ENCODE assay signal across 15 cellular contexts in the genomic region with DNA sequence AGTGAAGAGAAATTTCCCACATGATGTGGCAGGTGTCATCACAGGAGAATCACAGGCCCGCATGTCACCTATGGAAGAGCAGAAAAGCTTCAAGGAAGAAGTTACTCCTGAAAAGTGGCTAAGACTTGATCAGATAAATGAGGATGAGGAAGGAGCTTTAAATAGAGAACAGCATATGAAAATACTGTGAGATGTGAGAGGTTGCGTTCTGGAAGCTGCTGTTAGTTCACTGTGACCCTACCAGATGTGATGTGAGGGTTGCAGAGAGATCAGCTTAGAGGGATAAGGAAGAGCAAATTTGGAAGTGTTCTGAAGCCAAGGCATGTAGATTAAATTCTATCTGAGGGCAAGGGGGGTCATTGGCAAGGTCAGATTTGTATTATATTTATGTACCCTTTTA. TPM values are rescaled to one million over a fixed set of nuclear protein-coding genes. Genes with fewer than 3 reads are reported as not detected.
DNase-seq lines count a peak whose midpoint lies in the region; ATAC-seq, FAIRE-seq and TF ChIP-seq lines count a peak whose summit lies in the region.
"Had no signal": no experiment of that assay in that cellular context is flagged by ENCODE, and none has a peak within 500 bp of the region (broad histone marks: within the 10 kb centered on the region; RNA-seq: fewer than 3 reads in every experiment).

No MANE protein-coding gene starts in this region.

- peaks cover 20 to 28% (median 25%) of the 10 kb centered on the region in 3 donors for H3K4me1 Mint-ChIP-seq in CD8-positive, alpha-beta memory T cell
- peaks cover 28% of the 10 kb centered on the region for H3K4me1 Mint-ChIP-seq in activated naive CD8-positive, alpha-beta T cell (ENCODE audit: low read depth)

- H3K27me3 ChIP-seq in CD8-positive, alpha-beta memory T cell (ENCODE audit: insufficient read depth, low read length, poor library complexity, severe bottlenecking), result no peaks in the 10 kb centered on the region
- H3K27me3 ChIP-seq: ascending aorta, BE2C had no signal

- H3K9me3 Mint-ChIP-seq in CD8-positive, alpha-beta memory T cell, result no peaks in the 10 kb centered on the region
- H3K9me3 Mint-ChIP-seq in activated naive CD8-positive, alpha-beta T cell (ENCODE audit: low read depth), result no peaks in the 10 kb centered on the region

- peaks cover 15% of the 10 kb centered on the region for H3K4me1 ChIP-seq in CD8-positive, alpha-beta memory T cell (ENCODE audit: insufficient read depth, low read length)
- H3K4me1 ChIP-seq: ascending aorta, BE2C had no signal

- peaks cover 41% of the 10 kb centered on the region for H3K36me3 ChIP-seq in CD8-positive, alpha-beta memory T cell (ENCODE audit: insufficient read depth, low read length)
- H3K36me3 ChIP-seq: ascending aorta, BE2C had no signal

- H3K4me3 Mint-ChIP-seq in CD8-positive, alpha-beta memory T cell, result peak overlapping the region in 3 of 7 donors; percentile 9 to 62 (median 16)
- H3K4me3 Mint-ChIP-seq in activated naive CD8-positive, alpha-beta T cell, result peak overlapping the region; percentile 8

- no peak for TF ChIP-seq POLR2A in GM12891 (IDR thresholded peaks at IDR 0.05; ENCODE audit: low read depth, low read length)

- peaks cover 21 to 65% (median 30%) of the 10 kb centered on the region in 3 donors for H3K36me3 Mint-ChIP-seq in CD8-positive, alpha-beta memory T cell
- H3K36me3 Mint-ChIP-seq in activated naive CD8-positive, alpha-beta T cell, result peaks cover 27% of the 10 kb centered on the region

- H3K27me3 Mint-ChIP-seq in CD8-positive, alpha-beta memory T cell, result no peaks in the 10 kb centered on the region
- no peaks in the 10 kb centered on the region for H3K27me3 Mint-ChIP-seq in activated naive CD8-positive, alpha-beta T cell

- H3K27ac ChIP-seq in CD8-positive, alpha-beta memory T cell (ENCODE audit: low read depth, low read length), result no peak overlapping the region
- H3K27ac ChIP-seq: ascending aorta had no signal

- H3K27ac Mint-ChIP-seq in CD8-positive, alpha-beta memory T cell, result peak overlapping the region in 6 of 8 donors; percentile 46 to 92 (median 62)
- peak overlapping the region; percentile 88 for H3K27ac Mint-ChIP-seq in activated naive CD8-positive, alpha-beta T cell

- peak; percentile 58 for ATAC-seq in GM18873 (IDR thresholded peaks at IDR 0.05; ENCODE audit: low FRiP score, unreplicated experiment)
- ATAC-seq in HG03175 (IDR thresholded peaks at IDR 0.05; ENCODE audit: unreplicated experiment), result peak; percentile 64
- no peak for ATAC-seq in GM21367 (IDR thresholded peaks at IDR 0.05; ENCODE audit: unreplicated experiment)

- DNase-seq in CD8-positive, alpha-beta memory T cell, result no peak
- DNase-seq in DMS53 (lab: John Stamatoyannopoulos, UW), result no peak
- no peak for DNase-seq in GM12891 (ENCODE audit: insufficient read length, low spot score)
- no peak for DNase-seq in EL
- DNase-seq: BE2C; NCI-H2081; NK-92 treated with Interleukin-12 subunit alpha and Interleukin-12 subunit beta, amount 100 ng/mL, for 24 hours; stimulated activated naive CD8-positive, alpha-beta T cell treated with anti-CD3 and anti-CD28 coated beads, Interleukin-15, Interleukin-2, amounts not matched to agents 100 U/mL and 50 U/mL, for 24 hours had no signal

- no peak overlapping the region for H3K4me3 ChIP-seq in CD8-positive, alpha-beta memory T cell (ENCODE audit: low read length)
- H3K4me3 ChIP-seq: ascending aorta, lung had no signal

- H3K9me3 ChIP-seq in CD8-positive, alpha-beta memory T cell (ENCODE audit: low read length), result no peaks in the 10 kb centered on the region
- H3K9me3 ChIP-seq: ascending aorta, BE2C had no signal

- no peak for FAIRE-seq in GM12891 (lab: Jason Lieb, UNC)

- CTCF ChIA-PET in CD8-positive, alpha-beta memory T cell (lab: Charles Lee), result interaction anchor here (1.2 to 1.5 kb wide), 2 partner anchors 75 to 197 kb away, joined by 3 to 4 read pairs; no protein-coding TSS in a partner anchor

- POLR2A ChIA-PET in CD8-positive, alpha-beta memory T cell (lab: Charles Lee), result no interaction called here

TF ChIP-seq in GM12891, 5 proteins besides CTCF, POLR2A, EP300 and RAD21:
- TF ChIP-seq POU2F2 (IDR thresholded peaks at IDR 0.05; ENCODE audit: low read depth, low read length), result no peak
- TF ChIP-seq PAX5 (IDR thresholded peaks at IDR 0.05; ENCODE audit: insufficient read depth, low read length, severe bottlenecking), result no peak
- no peak for TF ChIP-seq TAF1 (IDR thresholded peaks at IDR 0.05; ENCODE audit: low read depth, low read length)
- no peak for TF ChIP-seq POLR2AphosphoS5 (IDR thresholded peaks at IDR 0.05; ENCODE audit: low read depth, low read length)
- no peak for TF ChIP-seq SPI1 (IDR thresholded peaks at IDR 0.05; ENCODE audit: low read depth, low read length)
TF ChIP-seq in GM12891: peak in this region for 0.

RNA-seq across cellular contexts. Expression of gene ERP27, which starts 17.1 kb away (rescaled TPM):
- 1 to 10 TPM; 2.0 to 2.1 TPM for total RNA-seq in CD8-positive, alpha-beta memory T cell
- polyA plus RNA-seq in CD8-positive, alpha-beta memory T cell, result 5.3 TPM
- polyA plus RNA-seq in GM12891 (2012; ENCODE audit: low read depth, missing spikeins), result 0.62 TPM
- total RNA-seq: ascending aorta had no signal

RNA-seq across cellular contexts. Expression of gene MGP, which starts 35.6 kb away (rescaled TPM):
- not detected for total RNA-seq in CD8-positive, alpha-beta memory T cell
- polyA plus RNA-seq in CD8-positive, alpha-beta memory T cell, result not detected
- not detected for polyA plus RNA-seq in GM12891 (2012; ENCODE audit: low read depth, missing spikeins)

RNA-seq across cellular contexts. Expression of gene ARHGDIB, which starts 40.2 kb away (rescaled TPM):
- total RNA-seq in CD8-positive, alpha-beta memory T cell, result 100 to 1,000 TPM; 495 to 511 TPM
- polyA plus RNA-seq in CD8-positive, alpha-beta memory T cell, result 2,936 TPM
- polyA plus RNA-seq in GM12891 (2012; ENCODE audit: low read depth, missing spikeins), result 899 TPM

RNA-seq across cellular contexts. Expression of gene PDE6H, which starts 51.6 kb away (rescaled TPM):
- total RNA-seq in CD8-positive, alpha-beta memory T cell, result not detected
- not detected for polyA plus RNA-seq in CD8-positive, alpha-beta memory T cell
- polyA plus RNA-seq in GM12891 (2012; ENCODE audit: low read depth, missing spikeins), result not detected
- total RNA-seq: ascending aorta, dermis microvascular lymphatic vessel endothelial cell had no signal
